8 cellular contexts compared by ENCODE assay signal in genomic region chr20:49489688-49490087, GRCh38.
"Had no signal": no experiment of that assay in that cellular context is flagged by ENCODE, and none has a peak within 500 bp of the region (broad histone marks: within the 10 kb centered on the region; RNA-seq: fewer than 3 reads in every experiment).

No MANE protein-coding gene starts in this region.

- H3K4me3 ChIP-seq: GM12878 had no signal

- ATAC-seq: GM12878 had no signal

- DNase-seq: GDM1, GF-D8 had no signal

- FAIRE-seq: G401.6, GM12878, GM12891, GM12892, GM18507, GM19239 had no signal
